8 cellular contexts compared by ENCODE assay signal in the genomic region with DNA sequence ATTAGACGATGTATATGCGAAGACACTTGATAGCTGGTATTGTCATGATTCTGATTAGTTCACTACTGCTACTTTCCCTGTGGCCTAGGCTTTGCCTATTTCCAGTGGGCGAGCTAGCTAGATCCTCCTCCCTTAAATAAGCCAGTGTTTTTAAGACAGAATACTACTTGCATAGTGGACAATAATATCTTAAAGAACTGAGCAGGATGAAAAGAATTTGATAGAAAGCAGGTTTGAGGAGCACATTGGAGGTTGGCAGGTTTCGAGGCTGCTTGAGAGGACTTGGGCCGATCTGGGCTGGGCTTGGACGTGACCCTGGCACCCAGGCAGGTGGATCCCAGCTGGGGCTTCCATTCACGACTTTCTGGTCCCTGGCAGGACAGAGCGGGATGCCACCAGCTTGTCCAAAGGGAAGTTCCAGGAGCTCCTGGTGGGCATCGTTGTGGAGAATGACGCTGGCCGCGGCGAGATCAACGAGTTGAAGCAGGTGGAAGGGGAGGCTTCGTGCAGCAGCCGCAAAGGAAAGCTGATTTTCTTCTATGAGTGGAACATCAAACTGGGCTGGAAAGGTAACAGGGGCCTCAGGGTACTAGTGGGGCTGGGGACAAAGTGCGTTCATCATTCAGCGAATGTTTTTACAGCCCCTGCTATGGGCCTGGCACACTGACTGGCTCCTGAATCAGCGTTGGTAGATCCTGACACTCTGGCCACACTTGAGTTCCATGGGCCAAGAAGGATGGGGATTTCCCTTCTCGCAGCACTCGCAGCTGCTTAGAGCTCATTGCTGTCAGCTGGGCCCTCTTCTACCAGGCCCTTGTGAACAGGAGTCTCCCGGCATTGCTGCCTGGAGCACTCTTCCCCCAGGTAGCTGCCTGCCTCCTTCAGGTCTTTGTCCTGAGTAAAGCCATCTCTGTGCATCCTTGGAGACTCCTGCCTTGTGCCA. TPM values are rescaled to one million over a fixed set of nuclear protein-coding genes. Genes with fewer than 3 reads are reported as not detected.
A peak's percentile ranks its signal among the peaks of the same experiment; 100 is the strongest.
DNase-seq lines count a peak whose midpoint lies in the region; ATAC-seq and TF ChIP-seq lines count a peak whose summit lies in the region.

No MANE protein-coding gene starts in this region.

- TF ChIP-seq CTCF in cardiac muscle cell (IDR thresholded peaks at IDR 0.05; ENCODE audit: low read depth, low read length) (no peak), tibial artery (IDR thresholded peaks at IDR 0.05) (no peak)

- peaks cover 59% of the 10 kb centered on the region for H3K36me3 Mint-ChIP-seq in activated T-helper 17 cell treated with anti-CD3 and anti-CD28 coated beads, Interleukin-2, amount 50 U/mL, for 72 hours (ENCODE audit: low read depth)

- H3K4me1 Mint-ChIP-seq in activated T-helper 17 cell treated with anti-CD3 and anti-CD28 coated beads, Interleukin-2, amount 50 U/mL, for 72 hours = peaks cover 43% of the 10 kb centered on the region

- intact Hi-C loops in cardiac septum (cut with DNase I) = loop anchor here (5.0 kb wide), 3 partner anchors 112 to 358 kb away; partner anchors contain the start of genes REL, SANBR and XPO1
- intact Hi-C loops in tibial artery (cut with DNase I; ENCODE audit: low total_unique reads) = no loop called here

- H3K36me3 ChIP-seq in cardiac muscle cell (peaks cover 17% of the 10 kb centered on the region), tibial artery (peaks cover 30 to 41% (median 33%) of the 10 kb centered on the region in 3 donors)

- peak overlapping the region; percentile 94 for H3K27ac Mint-ChIP-seq in activated T-helper 17 cell treated with anti-CD3 and anti-CD28 coated beads, Interleukin-2, amount 50 U/mL, for 72 hours

- H3K4me1 ChIP-seq in cardiac muscle cell (ENCODE audit: low read depth) (peaks cover 11% of the 10 kb centered on the region), tibial artery (peaks cover 0 to 53% (median 41%) of the 10 kb centered on the region in 4 donors)

- no peak for ATAC-seq in activated T-helper 17 cell treated with anti-CD3 and anti-CD28 coated beads, Interleukin-2, amount 50 U/mL, for 72 hours (replicated peaks)
- ATAC-seq in HG03159 (IDR thresholded peaks at IDR 0.05; ENCODE audit: unreplicated experiment) = no peak

- no peaks in the 10 kb centered on the region for H3K9me3 Mint-ChIP-seq in activated T-helper 17 cell treated with anti-CD3 and anti-CD28 coated beads, Interleukin-2, amount 50 U/mL, for 72 hours

- DNase-seq in cardiac muscle cell (ENCODE audit: low read depth in 1 of 2, low spot score in 1 of 2) (peak in 1 of 2 donors; percentile 42), cardiac septum (ENCODE audit: low spot score) (no peak), iris pigment epithelial cell (ENCODE audit: low read depth) (peak; percentile 64), tibial artery (no peak), NCI-H524 (lab: John Stamatoyannopoulos, UW) (no peak)
- DNase-seq in activated CD4-positive, CD25-positive, alpha-beta regulatory T cell treated with anti-CD3 and anti-CD28 coated beads, Interleukin-2, amount 50 U/mL, for 72 hours = no peak

- H3K27me3 ChIP-seq in cardiac muscle cell (no peaks in the 10 kb centered on the region), tibial artery (no peaks in the 10 kb centered on the region)

- H3K4me3 ChIP-seq in cardiac muscle cell (no peak overlapping the region), tibial artery (peak overlapping the region; percentile 58 to 82)

- H3K9me3 ChIP-seq in cardiac muscle cell (ENCODE audit: low read depth) = no peaks in the 10 kb centered on the region
- H3K9me3 ChIP-seq in tibial artery = no peaks in the 10 kb centered on the region

- H3K27ac ChIP-seq in cardiac muscle cell (peak overlapping the region; percentile 92), tibial artery (peak overlapping the region; percentile 90 to 98)

- H3K4me3 Mint-ChIP-seq in activated T-helper 17 cell treated with anti-CD3 and anti-CD28 coated beads, Interleukin-2, amount 50 U/mL, for 72 hours = peak overlapping the region; percentile 88

- no peaks in the 10 kb centered on the region for H3K27me3 Mint-ChIP-seq in activated T-helper 17 cell treated with anti-CD3 and anti-CD28 coated beads, Interleukin-2, amount 50 U/mL, for 72 hours

RNA-seq across cellular contexts. Expression of gene C2orf74, which starts 16.9 kb away (rescaled TPM):
- 17.1 and 17.5 TPM in 2 replicates for total RNA-seq in cardiac muscle cell
- 43.0 and 45.8 TPM in 2 replicates for polyA plus RNA-seq in cardiac muscle cell
- 31.7 TPM for total RNA-seq in cardiac septum
- total RNA-seq in activated T-helper 17 cell treated with anti-CD3 and anti-CD28 coated beads, Interleukin-2, amount 50 U/mL, for 72 hours = 10 to 100 TPM; 10.5 to 11.8 TPM
